In the genomic region with DNA sequence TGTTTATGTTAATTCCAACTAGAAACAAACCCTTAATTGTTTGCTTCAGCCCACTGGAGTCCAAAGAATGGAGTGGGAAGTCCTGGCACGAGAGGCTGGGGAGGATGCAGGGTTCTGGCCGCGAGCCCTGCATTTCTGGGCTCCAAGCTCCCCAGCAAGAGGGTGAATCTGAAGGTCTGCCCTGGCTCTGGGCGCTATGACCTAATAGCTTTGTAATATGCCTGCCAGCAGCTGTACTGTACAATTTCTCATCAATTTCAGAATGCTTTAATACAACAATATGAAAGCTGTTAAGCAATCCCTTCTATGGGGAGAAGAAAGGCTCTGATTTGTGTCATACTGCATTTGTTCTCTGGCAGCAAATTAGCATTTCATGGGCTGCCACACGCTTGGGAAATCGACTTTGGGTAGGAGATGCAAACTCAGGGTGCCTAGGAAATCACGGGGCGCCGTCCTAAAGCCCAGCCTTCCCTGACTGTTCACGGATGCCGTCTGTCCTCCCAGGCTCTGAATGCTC, we compare ENCODE assay signal across 13 cellular contexts. TPM values are rescaled to one million over a fixed set of nuclear protein-coding genes. Genes with fewer than 3 reads are reported as not detected.
DNase-seq lines count a peak whose midpoint lies in the region; ATAC-seq and TF ChIP-seq lines count a peak whose summit lies in the region.
"Had no signal": no experiment of that assay in that cellular context is flagged by ENCODE, and none has a peak within 500 bp of the region (broad histone marks: within the 10 kb centered on the region; RNA-seq: fewer than 3 reads in every experiment).

No MANE protein-coding gene starts in this region.

- peak overlapping the region in 2 of 7 donors; percentile 49 to 61 for H3K27ac Mint-ChIP-seq in CD14-positive monocyte
- H3K27ac Mint-ChIP-seq: stimulated activated naive B cell treated with anti-CD40 and anti-IgM and Interleukin-4, amounts not matched to agents 10 μg/mL and 1 μg/mL and 100 μg/mL, for 72 hours had no signal

- DNase-seq in H7 (peak; percentile 14), lung (ENCODE audit: low spot score) (no peak), superior temporal gyrus (ENCODE audit: extremely low spot score) (peak; percentile 92), germinal center (ENCODE audit: low spot score) (no peak), CD14-positive monocyte (ENCODE audit: low spot score) (no peak)
- DNase-seq in activated CD4-positive, alpha-beta T cell treated with anti-CD3 and anti-CD28 coated beads, Interleukin-2, amount 50 U/mL, for 4 hours, result no peak
- DNase-seq: activated naive CD4-positive, alpha-beta T cell treated with Interleukin-2 at 50 U/mL for 16 hours; Calu3; SHP77; stimulated activated naive B cell treated with anti-CD40 and anti-IgM and Interleukin-4, amounts not matched to agents 10 μg/mL and 1 μg/mL and 100 μg/mL, for 72 hours had no signal

- peak overlapping the region; percentile 22 to 61 for H3K27ac ChIP-seq in esophagus (ENCODE audit: low read depth in 2 of 2, low read length in 1 of 2)
- peak overlapping the region in 1 of 2 donors; percentile 48 for H3K27ac ChIP-seq in lung (ENCODE audit: low read depth in 1 of 2, low read length in 1 of 2)

- WGBS in esophagus, 2 donors, result 61 to 66% methylated on average over 11 of the region's 11 CpGs
- 65 to 84% methylated on average over 11 of the region's 11 CpGs for WGBS in lung, 2 donors

- no peaks in the 10 kb centered on the region for H3K4me1 Mint-ChIP-seq in CD14-positive monocyte
- H3K4me1 Mint-ChIP-seq: stimulated activated naive B cell treated with anti-CD40 and anti-IgM and Interleukin-4, amounts not matched to agents 10 μg/mL and 1 μg/mL and 100 μg/mL, for 72 hours had no signal

- peaks cover 41 to 60% of the 10 kb centered on the region in 2 donors for H3K36me3 Mint-ChIP-seq in CD14-positive monocyte

- H3K9me3 ChIP-seq in esophagus (ENCODE audit: control insufficient read depth in 2 of 2, insufficient read depth in 1 of 2, low read depth in 1 of 2, low read length in 1 of 2), result no peaks in the 10 kb centered on the region
- H3K9me3 ChIP-seq in lung (ENCODE audit: control insufficient read depth in 2 of 2, insufficient read depth in 1 of 2, low read length in 1 of 2), result no peaks in the 10 kb centered on the region

- H3K9me3 Mint-ChIP-seq in CD14-positive monocyte, result peaks cover 13 to 25% (median 22%) of the 10 kb centered on the region in 7 donors

- TF ChIP-seq CTCF in lung (IDR thresholded peaks at IDR 0.05; ENCODE audit: control extremely low read depth, extremely low read depth) (no peak), CD14-positive monocyte (IDR thresholded peaks at IDR 0.05) (no peak)

- H3K27me3 ChIP-seq in H7 (ENCODE audit: control insufficient read depth, insufficient read depth, low read length), result no peaks in the 10 kb centered on the region
- no peaks in the 10 kb centered on the region for H3K27me3 ChIP-seq in esophagus (ENCODE audit: control insufficient read depth in 1 of 2, insufficient read depth in 2 of 2, low read length in 2 of 2)
- H3K27me3 ChIP-seq in lung (ENCODE audit: control insufficient read depth, insufficient read depth), result no peaks in the 10 kb centered on the region

- peaks cover 66% of the 10 kb centered on the region for H3K36me3 ChIP-seq in H7 (replicated peaks; ENCODE audit: control insufficient read depth, insufficient read depth, low read length)
- peaks cover 7 to 35% of the 10 kb centered on the region in 2 donors for H3K36me3 ChIP-seq in esophagus (ENCODE audit: control insufficient read depth in 2 of 2, insufficient read depth in 2 of 2, low read length in 1 of 2)
- H3K36me3 ChIP-seq in lung (ENCODE audit: control insufficient read depth in 2 of 2, insufficient read depth in 2 of 2, low read length in 2 of 2), result peaks cover 16 to 52% of the 10 kb centered on the region in 2 donors

- intact Hi-C loops in CD14-positive monocyte (cut with micrococcal nuclease), result no loop called here

- H3K4me3 ChIP-seq in H7 (ENCODE audit: insufficient read depth, low read depth, low read length), result no peak overlapping the region
- no peak overlapping the region for H3K4me3 ChIP-seq in esophagus (ENCODE audit: low read depth in 1 of 2, low read length in 2 of 2)
- no peak overlapping the region for H3K4me3 ChIP-seq in lung
- H3K4me3 ChIP-seq: K562 had no signal

- peaks cover 0 to 1% (median 0%) of the 10 kb centered on the region in 3 donors for H3K27me3 Mint-ChIP-seq in CD14-positive monocyte (ENCODE audit: low read depth in 3 of 3)
- H3K27me3 Mint-ChIP-seq: stimulated activated naive B cell treated with anti-CD40 and anti-IgM and Interleukin-4, amounts not matched to agents 10 μg/mL and 1 μg/mL and 100 μg/mL, for 72 hours had no signal

- ATAC-seq in lung (ENCODE audit: insufficient read depth, low FRiP score) (peak; percentile 67), GM18520 (IDR thresholded peaks at IDR 0.05; ENCODE audit: unreplicated experiment) (no peak)
- ATAC-seq: K562; stimulated activated naive B cell treated with anti-CD40 and anti-IgM and Interleukin-4, amounts not matched to agents 10 μg/mL and 1 μg/mL and 100 μg/mL, for 72 hours had no signal

- H3K4me1 ChIP-seq in esophagus (ENCODE audit: control insufficient read depth in 2 of 2, insufficient read depth in 2 of 2, low read length in 1 of 2), result no peaks in the 10 kb centered on the region
- H3K4me1 ChIP-seq in lung (ENCODE audit: control insufficient read depth in 2 of 2, insufficient read depth in 2 of 2, low read length in 2 of 2), result peaks cover 0 to 9% of the 10 kb centered on the region in 2 donors

- H3K4me3 Mint-ChIP-seq in CD14-positive monocyte, result no peak overlapping the region
- H3K4me3 Mint-ChIP-seq: stimulated activated naive B cell treated with anti-CD40 and anti-IgM and Interleukin-4, amounts not matched to agents 10 μg/mL and 1 μg/mL and 100 μg/mL, for 72 hours had no signal

RNA-seq across cellular contexts. Expression of a gene that starts 43.8 kb away (rescaled TPM):
- total RNA-seq in H7 (2014; rRNA removed; shearing (Covaris generic)), result 18.6 and 32.8 TPM in 2 replicates
- polyA plus RNA-seq in esophagus (10 to 100 TPM; 34.7 to 46.5 TPM), lung (10 to 100 TPM; 25.2 to 52.4 TPM), CD14-positive monocyte (10 to 100 TPM; 29.8 to 39.7 TPM)
- total RNA-seq in lung, result 100 to 1,000 TPM in 1 of 2 donors, 10 to 100 TPM in 1; 58.5 to 101 TPM

Comparison
In these comparisons a context has a peak if more than half of its experiments do, and no peak if none do; other contexts are left out.
1. DNase-seq: peak in H7 (single experiment) and superior temporal gyrus (single experiment); none in lung (single experiment), activated CD4-positive, alpha-beta T cell treated with anti-CD3 and anti-CD28 coated beads, Interleukin-2, amount 50 U/mL, for 4 hours (0 of 2), germinal center (single experiment) and CD14-positive monocyte (single experiment).